Comparison of ENCODE assay signal across 8 cellular contexts in genomic region chr13:32426981-32427851, GRCh38. TPM values are rescaled to one million over a fixed set of nuclear protein-coding genes. Genes with fewer than 3 reads are reported as not detected.
DNase-seq lines count a peak whose midpoint lies in the region; ATAC-seq and TF ChIP-seq lines count a peak whose summit lies in the region.

No MANE protein-coding gene starts in this region.

- H3K27me3 ChIP-seq in BJ (ENCODE audit: control insufficient read depth, insufficient read depth, low read length) (no peaks in the 10 kb centered on the region), adrenal gland (no peaks in the 10 kb centered on the region)

- no peaks in the 10 kb centered on the region for H3K36me3 ChIP-seq in BJ (ENCODE audit: control insufficient read depth, insufficient read depth, low read length)
- no peaks in the 10 kb centered on the region for H3K36me3 ChIP-seq in adrenal gland (replicated peaks in 1 of 2)

- TF ChIP-seq CTCF in BJ (IDR thresholded peaks at IDR 0.05; ENCODE audit: insufficient read depth, low read depth, low read length) (no peak), adrenal gland (IDR thresholded peaks at IDR 0.05) (no peak)

- H3K27ac ChIP-seq in adrenal gland = peak overlapping the region; percentile 58 to 93 (median 81)

- ATAC-seq in HG03439 (IDR thresholded peaks at IDR 0.05; ENCODE audit: unreplicated experiment) (peak; percentile 33), sciatic nerve (peak; percentile 41)

- DNase-seq in BJ (ENCODE audit: low read depth) (no peak), T follicular helper cell (ENCODE audit: low read depth) (peak; percentile 57), adrenal gland (peak; percentile 45 to 76 (median 63)), hypothalamus (lab: John Stamatoyannopoulos, UW) (peak in 38 of 51 donors; percentile 6 to 77 (median 42)), sciatic nerve (ENCODE audit: low spot score) (peak; percentile 77), HuH-7.5 (ENCODE audit: low spot score) (no peak)

- CTCF ChIA-PET in BJ (lab: Yijun Ruan, JAX) = interaction anchor here (1.1 kb wide), 1 partner anchor 42 kb away, joined by 3 read pairs; no protein-coding TSS in a partner anchor

- H3K9me3 ChIP-seq in adrenal gland (replicated peaks in 1 of 3) = no peaks in the 10 kb centered on the region

- TF ChIP-seq POLR2A in GM19099 (IDR thresholded peaks at IDR 0.05; ENCODE audit: extremely low read depth, insufficient read length, low read depth) (peak; percentile 46), adrenal gland (IDR thresholded peaks at IDR 0.05) (peak in 1 of 2 donors; percentile 6)

- 1 to 13% (median 4%) methylated on average over 5 to 90 of the region's 90 CpGs for WGBS in adrenal gland, 4 donors

- H3K4me1 ChIP-seq in adrenal gland (replicated peaks in 1 of 2) = peaks cover 0 to 21% of the 10 kb centered on the region in 2 donors

- intact Hi-C loops in adrenal gland (cut with DNase I) (loop anchor here in 1 of 2 donors (10.0 kb wide), 1 partner anchor 108 kb away; the partner anchor contains the start of gene N4BP2L2), sciatic nerve (cut with DNase I) (no loop called here)

- H3K4me3 ChIP-seq in BJ (ENCODE audit: low read depth, low read length) (peak overlapping the region; percentile 52), adrenal gland (peak overlapping the region; percentile 26 to 96 (median 77))

- POLR2A ChIA-PET in BJ (lab: Charles Lee) = interaction anchor here (0.6 kb wide), 1 partner anchor 393 kb away, joined by 4 read pairs; no protein-coding TSS in a partner anchor

RNA-seq across cellular contexts. Expression of gene N4BP2L1, which starts 0.7 kb away (rescaled TPM):
- 0.43 and 1.2 TPM in 2 replicates for polyA plus RNA-seq in BJ (2011; rRNA removed)
- 0.33 TPM in 1 of 2 replicates, not detected in the other for polyA minus RNA-seq in BJ (2011; rRNA and poly(A)+ RNA removed)
- total RNA-seq in adrenal gland = 10 to 100 TPM in 5 of 8 donors, 1 to 10 TPM in 3; 6.7 to 23.5 (median 10.6) TPM
- 10 to 100 TPM in 2 of 3 donors, 1 to 10 TPM in 1; 9.4 to 22.0 (median 16.5) TPM for polyA plus RNA-seq in adrenal gland
- 32.3 TPM for total RNA-seq in sciatic nerve

Comparison
In these comparisons a context has a peak if more than half of its experiments do, and no peak if none do; other contexts are left out.
1. DNase-seq: peak in T follicular helper cell (single experiment), adrenal gland (7 of 7), hypothalamus (38 of 51) and sciatic nerve (single experiment); none in BJ (single experiment) and HuH-7.5 (single experiment).